In the genomic region with DNA sequence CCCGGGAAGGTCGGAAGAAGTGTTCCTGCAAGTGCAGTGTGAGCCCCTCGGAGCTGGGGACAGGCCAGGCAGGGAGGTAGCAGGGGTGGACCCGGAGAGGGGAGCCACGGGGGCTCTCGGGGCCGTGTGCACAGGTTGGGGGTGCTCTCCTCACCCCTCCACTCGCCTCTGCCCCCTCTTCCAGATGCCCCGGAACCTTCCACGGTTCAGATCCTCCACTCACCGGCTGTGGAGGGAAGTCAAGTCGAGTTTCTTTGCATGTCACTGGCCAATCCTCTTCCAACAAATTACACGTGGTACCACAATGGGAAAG, we compare ENCODE assay signal across 1 cellular context.
A peak's percentile ranks its signal among the peaks of the same experiment; 100 is the strongest.
TF ChIP-seq lines count a peak whose summit lies in the region.

No MANE protein-coding gene starts in this region.

TF ChIP-seq in GM12878, 131 proteins besides CTCF, POLR2A, EP300 and RAD21:
- no peak for TF ChIP-seq YBX1 (IDR thresholded peaks at IDR 0.05)
- TF ChIP-seq CBFB (IDR thresholded peaks at IDR 0.05; ENCODE audit: low read depth): no peak
- peak; percentile 25; the same call in 1 of the 2 replicates for TF ChIP-seq POLR2AphosphoS2 (IDR thresholded peaks at IDR 0.05; ENCODE audit: low read depth, low read length)
TF ChIP-seq in GM12878: peak in this region for 1.
